21 cellular contexts compared by ENCODE assay signal in genomic region chr1:234562336-234562735, GRCh38. TPM values are rescaled to one million over a fixed set of nuclear protein-coding genes. Genes with fewer than 3 reads are reported as not detected.
DNase-seq lines count a peak whose midpoint lies in the region; ATAC-seq, FAIRE-seq and TF ChIP-seq lines count a peak whose summit lies in the region.
"Had no signal": no experiment of that assay in that cellular context is flagged by ENCODE, and none has a peak within 500 bp of the region (broad histone marks: within the 10 kb centered on the region; RNA-seq: fewer than 3 reads in every experiment).

No MANE protein-coding gene starts in this region.

- no peaks in the 10 kb centered on the region for H3K27me3 Mint-ChIP-seq in activated naive CD4-positive, alpha-beta T cell treated with anti-CD3 and anti-CD28 coated beads for 36 hours (ENCODE audit: low read depth)

- no peak for TF ChIP-seq CTCF in HCT116 (IDR thresholded peaks at IDR 0.05 in 2 of 3, conservative IDR thresholded peaks at IDR 0.05 in 1 of 3; ENCODE audit: borderline replicate concordance in 1 of 3, insufficient read depth in 1 of 3, low read depth in 2 of 3, low read length in 2 of 3)
- TF ChIP-seq CTCF in K562 (IDR thresholded peaks at IDR 0.05 in 2 of 3, conservative IDR thresholded peaks at IDR 0.05 in 1 of 3; ENCODE audit: insufficient read depth in 2 of 3, low read depth in 1 of 3, low read length in 3 of 3), result no peak
- no peak for TF ChIP-seq CTCF in tibial artery (IDR thresholded peaks at IDR 0.05)

- H3K9me3 ChIP-seq in HCT116 (ENCODE audit: control insufficient read depth in 1 of 2, insufficient read depth in 1 of 2, low read depth in 1 of 2, low read length in 2 of 2) (no peaks in the 10 kb centered on the region), K562 (replicated peaks; ENCODE audit: control insufficient read depth, insufficient read depth, low read depth, low read length) (no peaks in the 10 kb centered on the region), right cardiac atrium (ENCODE audit: control insufficient read depth, low read length) (no peaks in the 10 kb centered on the region), trophoblast cell (ENCODE audit: insufficient read depth, low read depth, low read length) (peaks cover 2% of the 10 kb centered on the region), tibial artery (no peaks in the 10 kb centered on the region)
- H3K9me3 ChIP-seq: neutrophil, upper lobe of left lung had no signal

- H3K27ac ChIP-seq in HCT116 (ENCODE audit: low read depth, low read length) (no peak overlapping the region), K562 (ENCODE audit: extremely low read depth, low read depth, low read length) (no peak overlapping the region), right cardiac atrium (ENCODE audit: low read length) (peak overlapping the region; percentile 36), trophoblast cell (ENCODE audit: low read depth, low read length) (peak overlapping the region; percentile 86), tibial artery (no peak overlapping the region)
- H3K27ac ChIP-seq: GM23248, neutrophil, upper lobe of left lung had no signal

- no TSS peak for BruUV-seq in HCT116 (replicated peaks; lab: Mats Ljungman, UMichigan)
- no TSS peak for BruUV-seq in K562 (replicated peaks; lab: Mats Ljungman, UMichigan)

- no peaks in the 10 kb centered on the region for H3K36me3 Mint-ChIP-seq in activated naive CD4-positive, alpha-beta T cell treated with anti-CD3 and anti-CD28 coated beads for 36 hours (ENCODE audit: low read depth)
- H3K36me3 Mint-ChIP-seq: CD8-positive, alpha-beta T cell; stimulated activated effector memory CD8-positive, alpha-beta T cell treated with anti-CD3 and anti-CD28 coated beads, Interleukin-12 subunit alpha, Interleukin-12 subunit beta, amount 100 ng/mL, for 72 hours had no signal

- TF ChIP-seq EP300 in K562 (IDR thresholded peaks at IDR 0.05; ENCODE audit: low read length), result no peak

- H2AFZ ChIP-seq in HCT116 (ENCODE audit: low read depth, low read length, poor library complexity, severe bottlenecking), result no peak overlapping the region
- peak overlapping the region; percentile 23 for H2AFZ ChIP-seq in K562 (ENCODE audit: low read depth, low read length)
- no peak overlapping the region for H2AFZ ChIP-seq in trophoblast cell (ENCODE audit: insufficient read depth, low read length, poor library complexity)
- H2AFZ ChIP-seq: GM23248 had no signal

- H3K9ac ChIP-seq in HCT116 (ENCODE audit: low read length), result no peak overlapping the region
- peak overlapping the region in 1 of 2 experiments; percentile 46; a peak in 1 of 4 replicates for H3K9ac ChIP-seq in K562 (ENCODE audit: insufficient read depth in 1 of 2, low read depth in 2 of 2, low read length in 2 of 2)
- H3K9ac ChIP-seq in trophoblast cell (ENCODE audit: low read length), result no peak overlapping the region
- H3K9ac ChIP-seq: GM23248 had no signal

- RAD21 ChIA-PET in HCT116 (lab: Charles Lee; ENCODE audit: low non-redundant PET in 1 of 2, low total read pairs in 2 of 2, uncharacterized antibody in 2 of 2, unreplicated experiment in 2 of 2), result no interaction called here

- peak overlapping the region; percentile 79 for H2BK12ac ChIP-seq in trophoblast cell (ENCODE audit: low read length)

- H3K4me1 Mint-ChIP-seq in activated naive CD4-positive, alpha-beta T cell treated with anti-CD3 and anti-CD28 coated beads for 36 hours (ENCODE audit: low read depth), result peaks cover 4% of the 10 kb centered on the region
- H3K4me1 Mint-ChIP-seq: stimulated activated effector memory CD8-positive, alpha-beta T cell treated with anti-CD3 and anti-CD28 coated beads, Interleukin-12 subunit alpha, Interleukin-12 subunit beta, amount 100 ng/mL, for 72 hours; WTC11 had no signal

- H2BK5ac ChIP-seq in trophoblast cell (ENCODE audit: low read depth, low read length, poor library complexity), result peak overlapping the region; percentile 82

- H3K36me3 ChIP-seq in HCT116 (ENCODE audit: control insufficient read depth in 1 of 2, insufficient read depth in 2 of 2, low read length in 2 of 2) (no peaks in the 10 kb centered on the region), K562 (ENCODE audit: control insufficient read depth, insufficient read depth, low read length) (no peaks in the 10 kb centered on the region), trophoblast cell (ENCODE audit: control insufficient read depth in 1 of 2, insufficient read depth in 2 of 2, low read length in 2 of 2) (no peaks in the 10 kb centered on the region), tibial artery (no peaks in the 10 kb centered on the region)
- H3K36me3 ChIP-seq: neutrophil, upper lobe of left lung had no signal

- no peak overlapping the region for H2AK5ac ChIP-seq in trophoblast cell (ENCODE audit: low read length)

- peak overlapping the region; percentile 53 for H3K14ac ChIP-seq in trophoblast cell (ENCODE audit: low read length)

- DNase-seq in HCT116 (ENCODE audit: low read depth, low spot score) (no peak), K562 (ENCODE audit: extremely low read depth in 1 of 4, low spot score in 3 of 4) (no peak), right cardiac atrium (peak in 1 of 3 donors; percentile 75), trophoblast cell (no peak), tibial artery (no peak), occipital lobe (lab: John Stamatoyannopoulos, UW) (no peak)
- no peak for DNase-seq in activated naive CD4-positive, alpha-beta T cell treated with anti-CD3 and anti-CD28 coated beads for 36 hours
- DNase-seq: activated gamma-delta T cell; aorta; CD8-positive, alpha-beta T cell; effector CD4-positive, alpha-beta T cell; GM23248; NCI-H187 treated with DMSO at 0.1 percent for 48 hours; NCI-H510A treated with DMSO at 0.1 percent for 48 hours; OCI-M1; small intestine; upper lobe of left lung had no signal

- H3K9me3 Mint-ChIP-seq in activated naive CD4-positive, alpha-beta T cell treated with anti-CD3 and anti-CD28 coated beads for 36 hours, result peaks cover 3% of the 10 kb centered on the region
- H3K9me3 Mint-ChIP-seq: CD8-positive, alpha-beta T cell; stimulated activated effector memory CD8-positive, alpha-beta T cell treated with anti-CD3 and anti-CD28 coated beads, Interleukin-12 subunit alpha, Interleukin-12 subunit beta, amount 100 ng/mL, for 72 hours had no signal

- H3K27ac Mint-ChIP-seq in activated naive CD4-positive, alpha-beta T cell treated with anti-CD3 and anti-CD28 coated beads for 36 hours, result no peak overlapping the region
- H3K27ac Mint-ChIP-seq: CD8-positive, alpha-beta T cell; stimulated activated effector memory CD8-positive, alpha-beta T cell treated with anti-CD3 and anti-CD28 coated beads, Interleukin-12 subunit alpha, Interleukin-12 subunit beta, amount 100 ng/mL, for 72 hours; WTC11 had no signal

- WGBS in K562 (ENCODE audit: insufficient coverage, low coverage, missing lambda C conversion rate), result 73% methylated on average over 7 of the region's 7 CpGs
- 37% methylated on average over 7 of the region's 7 CpGs for WGBS in right cardiac atrium
- no CpG with 5 or more reads among the region's 7 CpGs for WGBS in trophoblast cell (ENCODE audit: extremely low coverage, insufficient coverage, insufficient read length)

- TF ChIP-seq POLR2A in HCT116 (IDR thresholded peaks at IDR 0.05; ENCODE audit: borderline replicate concordance, extremely low read depth, insufficient read depth, insufficient read length) (no peak), K562 (conservative IDR thresholded peaks at IDR 0.05) (no peak)

- no peaks in the 10 kb centered on the region for H3K9me1 ChIP-seq in K562 (ENCODE audit: control insufficient read depth, insufficient read depth, low read length)

- H3K27me3 ChIP-seq in HCT116 (ENCODE audit: insufficient read depth, low read length), result no peaks in the 10 kb centered on the region
- no peaks in the 10 kb centered on the region for H3K27me3 ChIP-seq in K562 (ENCODE audit: control insufficient read depth in 2 of 2, insufficient read depth in 2 of 2, low read length in 2 of 2)
- H3K27me3 ChIP-seq in right cardiac atrium (ENCODE audit: control insufficient read depth, insufficient read depth), result no peaks in the 10 kb centered on the region
- H3K27me3 ChIP-seq in trophoblast cell (ENCODE audit: insufficient read depth, low read length), result no peaks in the 10 kb centered on the region
- H3K27me3 ChIP-seq in tibial artery, result no peaks in the 10 kb centered on the region
- H3K27me3 ChIP-seq: neutrophil, upper lobe of left lung had no signal

- H4K12ac ChIP-seq in trophoblast cell (ENCODE audit: low read depth, low read length), result no peak overlapping the region

- no peak overlapping the region for H3K4ac ChIP-seq in trophoblast cell (ENCODE audit: low read depth, low read length)

- H3K4me2 ChIP-seq in HCT116 (ENCODE audit: low read length), result no peak overlapping the region
- H3K4me2 ChIP-seq in K562 (ENCODE audit: insufficient read depth, low read length), result no peak overlapping the region
- H3K4me2 ChIP-seq in trophoblast cell (ENCODE audit: low read length), result no peak overlapping the region

- peaks cover 25% of the 10 kb centered on the region for H3K79me1 ChIP-seq in trophoblast cell (ENCODE audit: low read length)

- intact Hi-C loops in HCT116 (cut with micrococcal nuclease), result no loop called here
- intact Hi-C loops in K562 (cut with micrococcal nuclease), result no loop called here
- intact Hi-C loops in right cardiac atrium (cut with DNase I), result no loop called here
- intact Hi-C loops in tibial artery (cut with DNase I; ENCODE audit: low total_unique reads), result no loop called here
- intact Hi-C loops in activated naive CD4-positive, alpha-beta T cell treated with anti-CD3 and anti-CD28 coated beads for 36 hours (cut with micrococcal nuclease), result no loop called here

- no peak overlapping the region for H3K4me3 Mint-ChIP-seq in activated naive CD4-positive, alpha-beta T cell treated with anti-CD3 and anti-CD28 coated beads for 36 hours
- H3K4me3 Mint-ChIP-seq: CD8-positive, alpha-beta T cell; stimulated activated effector memory CD8-positive, alpha-beta T cell treated with anti-CD3 and anti-CD28 coated beads, Interleukin-12 subunit alpha, Interleukin-12 subunit beta, amount 100 ng/mL, for 72 hours; WTC11 had no signal

- H3K4me3 ChIP-seq in HCT116 (replicated peaks in 1 of 2; ENCODE audit: low read depth in 1 of 2, low read length in 2 of 2) (no peak overlapping the region), K562 (no peak overlapping the region), right cardiac atrium (ENCODE audit: low read length) (no peak overlapping the region), trophoblast cell (ENCODE audit: low read depth, low read length) (no peak overlapping the region), tibial artery (no peak overlapping the region)
- H3K4me3 ChIP-seq: GM23248, upper lobe of left lung had no signal

- no peak overlapping the region for H3K23ac ChIP-seq in trophoblast cell (ENCODE audit: low read length)

- no peak for FAIRE-seq in K562 (lab: Jason Lieb, UNC)
- FAIRE-seq: small intestine had no signal

- H3K4me1 ChIP-seq in HCT116 (ENCODE audit: control insufficient read depth in 1 of 2, insufficient read depth in 2 of 2, low read length in 2 of 2), result peaks cover 12 to 19% of the 10 kb centered on the region in 2 experiments
- peaks cover 8 to 16% of the 10 kb centered on the region in 2 experiments; a peak in 4 of 5 replicates for H3K4me1 ChIP-seq in K562 (replicated peaks in 1 of 2; ENCODE audit: control insufficient read depth in 2 of 2, insufficient read depth in 2 of 2, low read length in 2 of 2)
- peaks cover 3% of the 10 kb centered on the region for H3K4me1 ChIP-seq in right cardiac atrium (ENCODE audit: control insufficient read depth, insufficient read depth, low read length)
- peaks cover 21 to 30% of the 10 kb centered on the region in 2 experiments for H3K4me1 ChIP-seq in trophoblast cell (ENCODE audit: control insufficient read depth in 1 of 2, insufficient read depth in 2 of 2, low read length in 2 of 2)
- H3K4me1 ChIP-seq in tibial artery, result no peaks in the 10 kb centered on the region
- H3K4me1 ChIP-seq: upper lobe of left lung had no signal

- no peak for ATAC-seq in HCT116
- no peak for ATAC-seq in K562
- no peak for ATAC-seq in right cardiac atrium
- no peak for ATAC-seq in GM19351 (IDR thresholded peaks at IDR 0.05; ENCODE audit: unreplicated experiment)
- ATAC-seq: CD8-positive, alpha-beta T cell; stimulated activated effector memory CD8-positive, alpha-beta T cell treated with anti-CD3 and anti-CD28 coated beads, Interleukin-12 subunit alpha, Interleukin-12 subunit beta, amount 100 ng/mL, for 72 hours; WTC11 had no signal

- H2BK120ac ChIP-seq in trophoblast cell (ENCODE audit: insufficient read depth, low read length, poor library complexity), result peak overlapping the region; percentile 93

- H4K91ac ChIP-seq in trophoblast cell (ENCODE audit: low read depth, low read length), result peak overlapping the region; percentile 66

- TF ChIP-seq RAD21 in HCT116 (IDR thresholded peaks at IDR 0.05; ENCODE audit: low read depth) (no peak), K562 (CRISPR knock-in tag; conservative IDR thresholded peaks at IDR 0.05 in 1 of 2, IDR thresholded peaks at IDR 0.05 in 1 of 2) (no peak)

- H3K9me2 ChIP-seq in HCT116 (ENCODE audit: insufficient read depth), result no peaks in the 10 kb centered on the region

- peak overlapping the region; percentile 48 for H4K8ac ChIP-seq in trophoblast cell (ENCODE audit: low read depth, low read length)

- H4K20me1 ChIP-seq in HCT116 (ENCODE audit: insufficient read depth), result no peaks in the 10 kb centered on the region
- H4K20me1 ChIP-seq in K562 (replicated peaks; ENCODE audit: control insufficient read depth, insufficient read depth, low read length), result no peaks in the 10 kb centered on the region

- H3K79me2 ChIP-seq in HCT116 (ENCODE audit: insufficient read depth, low read length), result no peaks in the 10 kb centered on the region
- H3K79me2 ChIP-seq in K562 (ENCODE audit: control insufficient read depth, insufficient read depth, low read length), result no peaks in the 10 kb centered on the region
- H3K79me2 ChIP-seq in trophoblast cell (ENCODE audit: control insufficient read depth, insufficient read depth, low read length, poor library complexity), result peaks cover 6% of the 10 kb centered on the region

- POLR2A ChIA-PET in HCT116 (lab: Charles Lee) (interaction anchor here (0.5 kb wide), 1 partner anchor 87 kb away, joined by 3 read pairs; no protein-coding TSS in a partner anchor), K562 (lab: Yijun Ruan, JAX) (interaction anchor here (1.0 to 2.5 kb wide), 2 partner anchors 15 to 19 kb away, joined by 4 to 6 read pairs; no protein-coding TSS in a partner anchor)

- in situ Hi-C loops in K562 (cut with MboI), result no loop called here

- CTCF ChIA-PET in HCT116 (lab: Charles Lee), result no interaction called here
- CTCF ChIA-PET in K562 (lab: Yijun Ruan, JAX; ENCODE audit: low intra/inter-chr PET ratio), result no interaction called here
- CTCF ChIA-PET in activated naive CD4-positive, alpha-beta T cell treated with anti-CD3 and anti-CD28 coated beads for 36 hours (lab: Charles Lee), result interaction anchor here (0.6 kb wide), 1 partner anchor 27 kb away, joined by 5 read pairs; no protein-coding TSS in a partner anchor

- H3K18ac ChIP-seq in trophoblast cell (ENCODE audit: low read length), result no peak overlapping the region

RNA-seq across cellular contexts. Expression of gene IRF2BP2, which starts 47.6 kb away (rescaled TPM):
- total RNA-seq in HCT116 (2021; ENCODE audit: unreplicated experiment), result 61.3 TPM
- 105 and 134 TPM in 2 replicates for polyA plus RNA-seq in HCT116 (2012)
- total RNA-seq in K562 (2011; cell fraction: chromatin; rRNA removed; ENCODE audit: low replicate concordance), result 23.6 and 29.2 TPM in 2 replicates
- total RNA-seq in K562 (2011; cell fraction: nucleolus; rRNA removed), result 17.0 and 26.0 TPM in 2 replicates
- total RNA-seq in K562 (2011; cell fraction: nucleoplasm; rRNA removed), result 17.2 and 26.8 TPM in 2 replicates
- total RNA-seq in K562 (2014; rRNA removed), result 24.4 and 38.8 TPM in 2 replicates
- 18.4 and 22.1 TPM in 2 replicates for total RNA-seq in K562 (2014; rRNA removed; fragmentation: Illumina TruSeq; extraction: Trizol)
- 35.3 and 39.1 TPM in 2 replicates for total RNA-seq in K562 (2015; rRNA removed; fragmentation: Illumina TruSeq; extraction: Trizol)
- 68.4 and 68.6 TPM in 2 replicates for total RNA-seq in K562 (2021)
- polyA plus RNA-seq in K562 (2011; rRNA removed), result 7.7 and 18.0 TPM in 2 replicates
- 12.4 and 22.0 TPM in 2 replicates for polyA plus RNA-seq in K562 (2011; cell fraction: cytosol; rRNA removed)
- 73.6 and 97.0 TPM in 2 replicates for polyA plus RNA-seq in K562 (2011; cell fraction: nucleus; rRNA removed)
- 38.3 and 116 TPM in 2 replicates for polyA plus RNA-seq in K562 (2012)
- 47.0 and 60.0 TPM in 2 replicates for polyA plus RNA-seq in K562 (2014; fragmentation: Illumina TruSeq; extraction: Trizol)
- 10 to 100 TPM; 11.4 to 18.2 TPM for polyA plus RNA-seq in K562 (2014; fragmentation: Nextera tagmentation; extraction: Ambion mirVana)
- 19.0 and 30.4 TPM in 2 replicates for polyA plus RNA-seq in K562 (2014; rRNA removed)
- 10.8 and 16.9 TPM in 2 replicates for polyA minus RNA-seq in K562 (2011; rRNA and poly(A)+ RNA removed)
- 43.5 and 61.6 TPM in 2 replicates for polyA minus RNA-seq in K562 (2011; cell fraction: cytosol; rRNA and poly(A)+ RNA removed)
- 22.5 and 41.3 TPM in 2 replicates for polyA minus RNA-seq in K562 (2011; cell fraction: nucleus; rRNA and poly(A)+ RNA removed)
- 100 to 1,000 TPM in 3 of 4 donors, 10 to 100 TPM in 1; 92.3 to 123 (median 108) TPM for total RNA-seq in right cardiac atrium
- polyA plus RNA-seq in right cardiac atrium, result 69.3 TPM
- polyA plus RNA-seq in trophoblast cell (2013), result 147 and 150 TPM in 2 replicates
- total RNA-seq in activated naive CD4-positive, alpha-beta T cell treated with anti-CD3 and anti-CD28 coated beads for 36 hours, result 100 to 1,000 TPM in 1 of 2 experiments, 10 to 100 TPM in 1; 99.6 to 107 TPM
- 140 TPM for total RNA-seq in occipital lobe

Comparison
In these comparisons a context has a peak if more than half of its experiments do, and no peak if none do; other contexts are left out.
1. H3K27ac ChIP-seq: peak in right cardiac atrium (single experiment) and trophoblast cell (single experiment); none in HCT116 (single experiment), K562 (single experiment) and tibial artery (0 of 2).
2. Of the 22 proteins assayed by ChIP-seq in both K562 and HCT116: peak only in K562: none; only in HCT116: TCF7L2; in both: none; in neither: 21.